8 cellular contexts compared by ENCODE assay signal in the genomic region with DNA sequence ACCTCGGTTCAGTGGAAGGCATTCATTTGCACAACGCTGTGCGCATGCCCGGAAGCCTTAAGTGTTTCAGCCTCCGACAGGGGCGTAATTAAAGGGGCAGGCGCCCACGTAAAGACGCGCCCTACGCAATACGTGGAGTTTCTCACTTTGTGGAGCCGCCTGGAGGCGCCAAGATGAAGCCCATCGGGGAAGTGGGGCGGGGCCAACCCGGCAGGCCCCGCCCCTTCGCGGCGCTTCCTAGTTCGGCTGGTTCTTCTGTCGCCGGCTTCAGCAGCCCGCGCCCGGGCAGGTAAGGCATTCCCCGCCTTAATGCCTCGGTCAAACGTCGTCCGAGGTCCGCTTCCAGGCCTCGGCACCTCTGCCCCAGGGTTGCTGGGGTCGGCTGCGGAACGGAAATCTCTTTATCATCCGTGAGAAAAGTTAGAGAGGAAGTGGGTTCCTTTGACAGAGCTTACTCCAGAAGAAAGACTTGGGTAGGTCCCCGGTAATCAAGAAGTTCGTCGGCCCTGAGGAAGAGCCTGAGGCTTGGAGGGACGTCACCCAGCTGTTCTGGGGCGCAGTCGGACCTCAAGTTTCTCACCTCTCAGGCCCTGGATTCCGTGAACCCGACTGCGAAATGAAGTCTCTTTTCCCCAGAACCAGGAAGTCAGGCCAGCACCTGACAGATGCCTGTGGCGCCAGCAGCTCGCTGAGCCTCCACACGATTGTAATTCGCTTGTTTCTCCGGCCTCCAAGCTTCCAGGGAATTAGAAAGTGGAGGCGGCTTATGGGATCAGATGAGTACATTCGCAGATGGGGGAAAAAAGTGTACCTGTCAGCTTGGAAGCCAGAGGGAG. TPM values are rescaled to one million over a fixed set of nuclear protein-coding genes. Genes with fewer than 3 reads are reported as not detected.
A peak's percentile ranks its signal among the peaks of the same experiment; 100 is the strongest.
DNase-seq lines count a peak whose midpoint lies in the region; ATAC-seq lines count a peak whose summit lies in the region.

A gene (plus strand): TSS at position 224 of the 836 bp plus-strand sequence. CDS start 9,161 bp downstream, outside the sequence.
A gene with protein sequence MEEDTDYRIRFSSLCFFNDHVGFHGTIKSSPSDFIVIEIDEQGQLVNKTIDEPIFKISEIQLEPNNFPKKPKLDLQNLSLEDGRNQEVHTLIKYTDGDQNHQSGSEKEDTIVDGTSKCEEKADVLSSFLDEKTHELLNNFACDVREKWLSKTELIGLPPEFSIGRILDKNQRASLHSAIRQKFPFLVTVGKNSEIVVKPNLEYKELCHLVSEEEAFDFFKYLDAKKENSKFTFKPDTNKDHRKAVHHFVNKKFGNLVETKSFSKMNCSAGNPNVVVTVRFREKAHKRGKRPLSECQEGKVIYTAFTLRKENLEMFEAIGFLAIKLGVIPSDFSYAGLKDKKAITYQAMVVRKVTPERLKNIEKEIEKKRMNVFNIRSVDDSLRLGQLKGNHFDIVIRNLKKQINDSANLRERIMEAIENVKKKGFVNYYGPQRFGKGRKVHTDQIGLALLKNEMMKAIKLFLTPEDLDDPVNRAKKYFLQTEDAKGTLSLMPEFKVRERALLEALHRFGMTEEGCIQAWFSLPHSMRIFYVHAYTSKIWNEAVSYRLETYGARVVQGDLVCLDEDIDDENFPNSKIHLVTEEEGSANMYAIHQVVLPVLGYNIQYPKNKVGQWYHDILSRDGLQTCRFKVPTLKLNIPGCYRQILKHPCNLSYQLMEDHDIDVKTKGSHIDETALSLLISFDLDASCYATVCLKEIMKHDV (minus strand): TSS at position 63 of the 836 bp plus-strand sequence. CDS start 3,545 bp downstream, outside the sequence.

- H3K27me3 Mint-ChIP-seq in effector memory CD8-positive, alpha-beta T cell: no peaks in the 10 kb centered on the region
- no peaks in the 10 kb centered on the region for H3K27me3 Mint-ChIP-seq in memory B cell

- H3K36me3 Mint-ChIP-seq in effector memory CD8-positive, alpha-beta T cell (ENCODE audit: insufficient read depth): peaks cover 33% of the 10 kb centered on the region
- H3K36me3 Mint-ChIP-seq in memory B cell: peaks cover 17% of the 10 kb centered on the region

- peak within 1 kb of the TSS; percentile 97 to 98 for H3K4me3 Mint-ChIP-seq in effector memory CD8-positive, alpha-beta T cell
- peak within 1 kb of the TSS; percentile 94 for H3K4me3 Mint-ChIP-seq in memory B cell

- DNase-seq in COR-L47 (lab: John Stamatoyannopoulos, UW): peak; percentile 96
- DNase-seq in HT1080 (ENCODE audit: low read depth): peak; percentile 95
- DNase-seq in NOMO-1 treated with dmso at 0.1 percent for 144 hours (lab: John Stamatoyannopoulos, UW; ENCODE audit: unreplicated experiment): peak; percentile 96
- peak; percentile 69 to 85 (median 84) for DNase-seq in activated CD8-positive, alpha-beta memory T cell treated with anti-CD3 and anti-CD28 coated beads for 48 hours (ENCODE audit: low read depth in 2 of 3, low spot score in 2 of 3)
- DNase-seq in effector memory CD8-positive, alpha-beta T cell: peak; percentile 90 to 93 (median 90)
- DNase-seq in memory B cell (ENCODE audit: low spot score in 2 of 2): peak; percentile 86 to 89
- DNase-seq in stimulated activated CD8-positive, alpha-beta memory T cell treated with anti-CD3 and anti-CD28 coated beads, Interleukin-12 subunit alpha, Interleukin-12 subunit beta, amount 100 ng/mL, for 4 hours (ENCODE audit: low read depth): peak; percentile 88

- peaks cover 41 to 61% of the 10 kb centered on the region in 2 donors for H3K4me1 Mint-ChIP-seq in effector memory CD8-positive, alpha-beta T cell (ENCODE audit: low read depth in 2 of 2)
- H3K4me1 Mint-ChIP-seq in memory B cell: peaks cover 50% of the 10 kb centered on the region

- H3K9me3 Mint-ChIP-seq in effector memory CD8-positive, alpha-beta T cell: no peaks in the 10 kb centered on the region
- H3K9me3 Mint-ChIP-seq in memory B cell: peaks cover 3% of the 10 kb centered on the region

- ATAC-seq in GM21360 (IDR thresholded peaks at IDR 0.05; ENCODE audit: unreplicated experiment) (peak; percentile 97), memory B cell (ENCODE audit: low read depth) (peak; percentile 94)
- ATAC-seq in effector memory CD8-positive, alpha-beta T cell (replicated peaks): peak; percentile 89

- peak within 1 kb of the TSS; percentile 99 for H3K27ac Mint-ChIP-seq in effector memory CD8-positive, alpha-beta T cell
- H3K27ac Mint-ChIP-seq in memory B cell: peak within 1 kb of the TSS; percentile 97

RNA-seq across cellular contexts. Expression of the first gene that starts in this region (rescaled TPM):
- 3.8 and 4.9 TPM in 2 replicates for total RNA-seq in HT1080 (2014; rRNA removed; shearing (Covaris generic))
- 6.8 and 8.9 TPM in 2 replicates for polyA plus RNA-seq in HT1080 (2015; cell fraction: cytosol; rRNA removed)
- 19.7 and 21.7 TPM in 2 replicates for polyA plus RNA-seq in HT1080 (2015; cell fraction: nucleus; rRNA removed)

RNA-seq across cellular contexts. Expression of the second gene that starts in this region (rescaled TPM):
- total RNA-seq in HT1080 (2014; rRNA removed; shearing (Covaris generic)): 10.3 and 12.2 TPM in 2 replicates
- polyA plus RNA-seq in HT1080 (2015; cell fraction: cytosol; rRNA removed): 4.4 and 6.7 TPM in 2 replicates
- 11.1 and 12.7 TPM in 2 replicates for polyA plus RNA-seq in HT1080 (2015; cell fraction: nucleus; rRNA removed)

Comparison
In these comparisons a context has a peak if more than half of its experiments do, and no peak if none do; other contexts are left out.
1. Peak in every context shown above with its lines: DNase-seq and ATAC-seq.